16 cellular contexts compared by ENCODE assay signal in genomic region chr2:88574445-88574844, GRCh38. TPM values are rescaled to one million over a fixed set of nuclear protein-coding genes. Genes with fewer than 3 reads are reported as not detected.
A peak's percentile ranks its signal among the peaks of the same experiment; 100 is the strongest.
DNase-seq lines count a peak whose midpoint lies in the region; ATAC-seq lines count a peak whose summit lies in the region.
"Had no signal": no experiment of that assay in that cellular context is flagged by ENCODE, and none has a peak within 500 bp of the region (broad histone marks: within the 10 kb centered on the region; RNA-seq: fewer than 3 reads in every experiment).

No MANE protein-coding gene starts in this region.

- no peaks in the 10 kb centered on the region for H3K9me3 Mint-ChIP-seq in T-helper 1 cell treated with Interleukin-12 subunit alpha and Interleukin-12 subunit beta and Interleukin-4 antibody, amounts not matched to agents 30 μg/mL and 1 μg/mL, for 36 hours

- peak overlapping the region; percentile 26 for H3K27ac Mint-ChIP-seq in T-helper 1 cell treated with Interleukin-12 subunit alpha and Interleukin-12 subunit beta and Interleukin-4 antibody, amounts not matched to agents 30 μg/mL and 1 μg/mL, for 36 hours
- H3K27ac Mint-ChIP-seq: activated naive CD8-positive, alpha-beta T cell had no signal

- H3K27me3 Mint-ChIP-seq in T-helper 1 cell treated with Interleukin-12 subunit alpha and Interleukin-12 subunit beta and Interleukin-4 antibody, amounts not matched to agents 30 μg/mL and 1 μg/mL, for 36 hours (ENCODE audit: low read depth) = no peaks in the 10 kb centered on the region
- H3K27me3 Mint-ChIP-seq: activated naive CD8-positive, alpha-beta T cell had no signal

- H3K4me1 Mint-ChIP-seq in T-helper 1 cell treated with Interleukin-12 subunit alpha and Interleukin-12 subunit beta and Interleukin-4 antibody, amounts not matched to agents 30 μg/mL and 1 μg/mL, for 36 hours (ENCODE audit: low read depth) = peaks cover 20% of the 10 kb centered on the region

- peaks cover 49% of the 10 kb centered on the region for H3K36me3 Mint-ChIP-seq in T-helper 1 cell treated with Interleukin-12 subunit alpha and Interleukin-12 subunit beta and Interleukin-4 antibody, amounts not matched to agents 30 μg/mL and 1 μg/mL, for 36 hours (ENCODE audit: low read depth)

- intact Hi-C loops in left colon (cut with DNase I, micrococcal nuclease) = no loop called here

- no peak for DNase-seq in activated CD4-positive, alpha-beta T cell treated with anti-CD3 and anti-CD28 coated beads, Interleukin-2, amount 50 U/mL, for 4 hours
- no peak for DNase-seq in NCI-H510A treated with DMSO at 0.1 percent for 48 hours (lab: John Stamatoyannopoulos, UW)
- no peak for DNase-seq in left colon
- no peak for DNase-seq in 8988T
- DNase-seq: effector CD4-positive, alpha-beta T cell; left ventricle myocardium superior; NCI-H1694; NK-92 treated with Interleukin-12 subunit alpha and Interleukin-12 subunit beta, amount 100 ng/mL, for 24 hours; occipital lobe; spleen had no signal

- H3K4me3 Mint-ChIP-seq in T-helper 1 cell treated with Interleukin-12 subunit alpha and Interleukin-12 subunit beta and Interleukin-4 antibody, amounts not matched to agents 30 μg/mL and 1 μg/mL, for 36 hours = no peak overlapping the region
- H3K4me3 Mint-ChIP-seq: activated naive CD8-positive, alpha-beta T cell had no signal

- peak; percentile 96 for ATAC-seq in GM18502 (IDR thresholded peaks at IDR 0.05; ENCODE audit: poor library complexity, unreplicated experiment)
- peak; percentile 83 for ATAC-seq in GM19455 (IDR thresholded peaks at IDR 0.05; ENCODE audit: unreplicated experiment)
- ATAC-seq in HG02870 (IDR thresholded peaks at IDR 0.05; ENCODE audit: unreplicated experiment) = peak; percentile 99
- ATAC-seq in left colon = no peak
- ATAC-seq: left ventricle myocardium superior, SK-N-SH treated with all-trans-retinoic acid at 6 μM for 48 hours had no signal

RNA-seq across cellular contexts. Expression of gene EIF2AK3, which starts 52.8 kb away (rescaled TPM):
- 10 to 100 TPM; 25.1 to 39.1 TPM for total RNA-seq in left colon
